ENCODE assay signal across 35 cellular contexts in the genomic region with DNA sequence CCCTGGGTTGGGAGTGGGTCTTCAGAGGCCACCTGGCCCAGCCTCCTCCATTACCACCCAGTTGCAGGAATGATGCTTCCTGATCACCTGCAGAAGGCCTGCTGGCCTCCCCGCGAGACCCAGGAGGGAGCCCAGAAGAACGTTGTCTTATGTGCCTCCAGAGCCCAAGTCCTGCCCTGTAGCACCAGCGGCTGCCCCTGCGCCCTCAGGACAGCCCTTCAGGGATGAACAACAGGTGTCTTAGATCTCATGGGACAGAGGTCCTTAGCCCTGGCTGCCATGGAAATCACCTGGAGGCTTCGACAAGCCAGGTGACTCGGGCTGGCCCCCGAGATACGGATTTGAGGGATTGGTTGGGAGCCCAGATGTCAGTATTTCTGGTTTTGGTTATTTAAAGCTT.
"Had no signal": no experiment of that assay in that cellular context is flagged by ENCODE, and none has a peak within 500 bp of the region (broad histone marks: within the 10 kb centered on the region; RNA-seq: fewer than 3 reads in every experiment).

No MANE protein-coding gene starts in this region.

- H3K27me3 ChIP-seq: MG63 had no signal

- H3K4me3 ChIP-seq: MG63 had no signal

- H3K9me3 ChIP-seq: MG63 had no signal

- H3K9ac ChIP-seq: KMS-11 had no signal

- H3K27ac ChIP-seq: KMS-11 had no signal

- H3K4me2 ChIP-seq: KMS-11 had no signal

- H3K36me3 ChIP-seq: MG63 had no signal

- DNase-seq: Karpas-422, Kasumi-1, MG63, MM.1S, MV-4-11, NCI-H1048, NCI-H1092, NCI-H1092 treated with DMSO at 0.1 percent for 48 hours, NCI-H1105, NCI-H1105 treated with DMSO at 0.1 percent for 48 hours, NCI-H1417, NCI-H1417 treated with DMSO at 0.1 percent for 48 hours, NCI-H1436, NCI-H1436 treated with DMSO at 0.1 percent for 48 hours, NCI-H146, NCI-H1694, NCI-H1694 treated with DMSO at 0.1 percent for 48 hours, NCI-H187, NCI-H187 treated with DMSO at 0.1 percent for 48 hours, NCI-H1930, NCI-H2029, NCI-H2029 treated with DMSO at 0.1 percent for 48 hours, NCI-H2081, NCI-H2081 treated with DMSO at 0.1 percent for 48 hours, NCI-H2107, NCI-H2171, NCI-H2171 treated with DMSO at 0.1 percent for 48 hours, NCI-H2227 treated with DMSO at 0.1 percent for 48 hours, NCI-H226, NCI-H345, NCI-H446, NCI-H446 treated with DMSO at 0.1 percent for 48 hours, NCI-H510A, NCI-H510A treated with DMSO at 0.1 percent for 48 hours had no signal
